ENCODE assay signal across 8 cellular contexts in genomic region chr11:122938557-122938956, GRCh38. TPM values are rescaled to one million over a fixed set of nuclear protein-coding genes. Genes with fewer than 3 reads are reported as not detected.
"Had no signal": no experiment of that assay in that cellular context is flagged by ENCODE, and none has a peak within 500 bp of the region (broad histone marks: within the 10 kb centered on the region; RNA-seq: fewer than 3 reads in every experiment).

No MANE protein-coding gene starts in this region.

- ATAC-seq: HCT116, HepG2 had no signal

- H3K9me3 Mint-ChIP-seq: HFFc6 had no signal

- H3K4me3 Mint-ChIP-seq: HFFc6, IgD-negative memory B cell had no signal

- H3K27me3 Mint-ChIP-seq: IgD-negative memory B cell had no signal

- H3K4me1 Mint-ChIP-seq: IgD-negative memory B cell had no signal

- DNase-seq: GM23248, GOT3, H7, HFFc6 had no signal

- H3K27ac Mint-ChIP-seq: HFFc6, IgD-negative memory B cell had no signal

RNA-seq across cellular contexts. Expression of gene BSX, which starts 43.1 kb away (rescaled TPM):
- total RNA-seq: GM23248, H7, HepG2, HFFc6, HT1080 had no signal

RNA-seq across cellular contexts. Expression of gene JHY, which starts 56.0 kb away (rescaled TPM):
- total RNA-seq: HepG2 had no signal
